In the genomic region with DNA sequence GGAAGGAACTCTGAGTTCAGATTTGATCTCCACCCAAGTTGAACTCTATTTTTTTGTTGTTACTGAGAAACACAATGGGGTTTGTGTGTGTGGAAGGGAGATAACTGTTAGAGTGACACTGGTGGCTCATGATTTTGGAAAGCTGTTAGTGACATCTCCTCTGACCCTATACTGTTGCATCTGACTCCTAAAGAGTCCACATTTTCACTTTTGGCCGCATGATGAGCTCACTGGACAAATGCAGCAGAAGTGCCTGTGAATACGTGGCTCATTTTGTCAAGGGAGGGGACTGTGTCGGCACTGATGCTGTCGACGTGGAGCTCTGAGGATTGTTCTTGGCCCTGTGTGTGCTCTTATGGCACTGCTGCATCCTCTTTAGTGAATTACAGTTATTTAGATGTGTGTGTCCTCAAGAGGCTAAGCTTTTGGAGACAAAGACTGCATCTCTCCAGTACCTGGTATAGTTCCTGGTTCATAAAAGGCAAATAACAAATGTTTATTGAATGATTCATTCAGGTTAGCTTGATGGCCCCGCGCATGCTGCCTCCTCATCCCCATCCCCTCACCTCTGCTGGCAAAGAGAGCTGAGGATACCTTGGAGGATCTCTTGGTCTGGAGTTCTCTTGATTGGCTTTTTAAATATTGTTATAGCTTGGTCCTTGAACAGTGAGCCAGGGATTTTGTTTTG, we compare ENCODE assay signal across 16 cellular contexts.
DNase-seq lines count a peak whose midpoint lies in the region; ATAC-seq, FAIRE-seq and TF ChIP-seq lines count a peak whose summit lies in the region.
"Had no signal": no experiment of that assay in that cellular context is flagged by ENCODE, and none has a peak within 500 bp of the region (broad histone marks: within the 10 kb centered on the region; RNA-seq: fewer than 3 reads in every experiment).

No MANE protein-coding gene starts in this region.

- ATAC-seq in GM18517 (IDR thresholded peaks at IDR 0.05; ENCODE audit: unreplicated experiment): no peak
- no peak for ATAC-seq in GM19023 (IDR thresholded peaks at IDR 0.05; ENCODE audit: unreplicated experiment)

- no peak overlapping the region for H3K27ac ChIP-seq in fibroblast of lung (ENCODE audit: insufficient read depth, low read length)
- H3K27ac ChIP-seq: vagina had no signal

- H3K4me2 ChIP-seq in fibroblast of lung (ENCODE audit: extremely low read depth, insufficient read depth, low read length): no peak overlapping the region

- H3K27me3 Mint-ChIP-seq in neural crest cell (ENCODE audit: low read depth): no peaks in the 10 kb centered on the region
- H3K27me3 Mint-ChIP-seq: activated naive CD8-positive, alpha-beta T cell treated with anti-CD3 and anti-CD28 coated beads, Interleukin-2, amount 10 ng/mL, durations not matched to agents 7 days and 5 days; B cell had no signal

- H3K4me3 ChIP-seq in fibroblast of lung (replicated peaks in 1 of 4; ENCODE audit: control extremely low read depth in 1 of 4, insufficient read depth in 1 of 4, low read depth in 3 of 4, low read length in 4 of 4): no peak overlapping the region
- H3K4me3 ChIP-seq: vagina had no signal

- peak; percentile 92 for FAIRE-seq in D721Med (lab: Jason Lieb, UNC)
- FAIRE-seq: GM12891 had no signal

- no peaks in the 10 kb centered on the region for H3K9me3 Mint-ChIP-seq in neural crest cell
- H3K9me3 Mint-ChIP-seq: activated naive CD8-positive, alpha-beta T cell treated with anti-CD3 and anti-CD28 coated beads, Interleukin-2, amount 10 ng/mL, durations not matched to agents 7 days and 5 days had no signal

- no peaks in the 10 kb centered on the region for H3K36me3 Mint-ChIP-seq in neural crest cell (ENCODE audit: low read depth)

- H2AFZ ChIP-seq in fibroblast of lung (ENCODE audit: low read length): no peak overlapping the region

- no peaks in the 10 kb centered on the region for H3K27me3 ChIP-seq in fibroblast of lung (ENCODE audit: control insufficient read depth, insufficient read depth, low read length)
- H3K27me3 ChIP-seq: vagina had no signal

- H3K4me3 Mint-ChIP-seq in neural crest cell: no peak overlapping the region
- H3K4me3 Mint-ChIP-seq: activated naive CD8-positive, alpha-beta T cell treated with anti-CD3 and anti-CD28 coated beads, Interleukin-2, amount 10 ng/mL, durations not matched to agents 7 days and 5 days; B cell had no signal

- no peak for TF ChIP-seq CTCF in D721Med (IDR thresholded peaks at IDR 0.05; ENCODE audit: insufficient read depth, missing control alignments)
- no peak for TF ChIP-seq CTCF in fibroblast of lung (conservative IDR thresholded peaks at IDR 0.05 in 1 of 2, IDR thresholded peaks at IDR 0.05 in 1 of 2; ENCODE audit: low read depth in 1 of 2, low read length in 2 of 2)
- no peak for TF ChIP-seq CTCF in neural crest cell (conservative IDR thresholded peaks at IDR 0.05)

- H3K4me1 ChIP-seq in fibroblast of lung (ENCODE audit: control insufficient read depth, extremely low read depth, insufficient read depth, low read length): no peaks in the 10 kb centered on the region
- H3K4me1 ChIP-seq: vagina had no signal

- H3K9me3 ChIP-seq in fibroblast of lung (ENCODE audit: control insufficient read depth, insufficient read depth, low read depth, low read length): no peaks in the 10 kb centered on the region
- H3K9me3 ChIP-seq: vagina had no signal

- H3K4me1 Mint-ChIP-seq in neural crest cell: peaks cover 14% of the 10 kb centered on the region

- H3K79me2 ChIP-seq in fibroblast of lung (ENCODE audit: control insufficient read depth, insufficient read depth, low read length): no peaks in the 10 kb centered on the region

- H4K20me1 ChIP-seq in fibroblast of lung (ENCODE audit: control insufficient read depth, extremely low read depth, insufficient read depth, low read length): no peaks in the 10 kb centered on the region

- H3K9ac ChIP-seq in fibroblast of lung (ENCODE audit: insufficient read depth, low read length): no peak overlapping the region

- no peaks in the 10 kb centered on the region for H3K36me3 ChIP-seq in fibroblast of lung (ENCODE audit: control insufficient read depth, insufficient read depth, low read length)
- H3K36me3 ChIP-seq: vagina had no signal

- DNase-seq in D721Med (ENCODE audit: insufficient read length, low spot score): no peak
- DNase-seq in NCI-H69 (lab: John Stamatoyannopoulos, UW): peak; percentile 30
- peak; percentile 7 to 8 for DNase-seq in fibroblast of lung (ENCODE audit: low read depth in 2 of 2)
- no peak for DNase-seq in neural crest cell (ENCODE audit: low read depth, low spot score)
- DNase-seq in SIG-M5 (lab: John Stamatoyannopoulos, UW): no peak
- no peak for DNase-seq in stimulated activated naive CD4-positive, alpha-beta T cell treated with Interleukin-2 at 50 U/mL for 16 hours (lab: John Stamatoyannopoulos, UW)
- DNase-seq: activated naive CD8-positive, alpha-beta T cell treated with anti-CD3 and anti-CD28 coated beads, Interleukin-2, amount 10 ng/mL, durations not matched to agents 7 days and 5 days; KG1; NCI-H1694 treated with DMSO at 0.1 percent for 48 hours; stimulated activated CD4-positive, alpha-beta T cell treated with anti-CD3 and anti-CD28 coated beads, Interleukin-2, amount 100 ng/mL, for 24 hours; SW 1271 had no signal

- H3K27ac Mint-ChIP-seq in neural crest cell (ENCODE audit: unreplicated experiment): peak overlapping the region; percentile 43
- H3K27ac Mint-ChIP-seq: activated naive CD8-positive, alpha-beta T cell treated with anti-CD3 and anti-CD28 coated beads, Interleukin-2, amount 10 ng/mL, durations not matched to agents 7 days and 5 days; B cell had no signal

Comparison
In these comparisons a context has a peak if more than half of its experiments do, and no peak if none do; other contexts are left out.
1. DNase-seq: peak in NCI-H69 (single experiment) and fibroblast of lung (2 of 2); none in D721Med (single experiment), neural crest cell (single experiment), SIG-M5 (single experiment) and stimulated activated naive CD4-positive, alpha-beta T cell treated with Interleukin-2 at 50 U/mL for 16 hours (single experiment).